In the genomic region with DNA sequence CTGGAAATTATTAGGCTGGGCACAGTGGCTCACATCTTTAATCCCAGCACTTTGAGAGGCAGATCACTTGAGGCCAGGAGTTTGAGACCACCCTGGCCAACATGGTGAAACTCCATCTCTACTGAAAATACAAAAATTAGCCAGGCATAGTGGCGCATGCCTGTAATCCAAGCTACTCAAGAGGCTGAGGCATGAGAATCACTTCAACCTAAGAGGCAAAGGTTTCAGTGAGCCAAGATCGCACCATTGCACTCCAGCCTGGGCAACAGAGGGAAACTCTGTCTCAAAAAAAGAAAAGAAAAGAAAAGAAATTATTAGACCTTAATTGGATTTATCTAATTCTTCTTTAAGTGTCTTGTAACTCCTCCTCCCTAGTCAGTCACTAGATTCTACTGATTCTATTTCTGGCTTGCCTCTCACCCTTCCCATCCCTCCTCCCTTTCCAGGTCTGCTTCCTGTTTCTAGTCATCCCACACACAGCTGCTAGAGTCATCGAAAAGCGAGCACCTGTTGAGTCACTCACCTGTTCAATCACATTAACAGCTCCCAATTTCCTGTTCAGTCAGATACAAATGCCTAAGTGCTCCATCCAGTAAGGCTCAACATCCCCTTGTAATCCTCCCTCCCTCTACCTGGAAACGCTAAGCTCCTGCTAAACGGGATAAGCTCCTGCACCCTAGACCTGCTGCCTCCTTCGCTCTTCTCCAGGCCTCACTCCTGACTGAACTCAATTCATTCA, we compare ENCODE assay signal across 1 cellular context.
A peak's percentile ranks its signal among the peaks of the same experiment; 100 is the strongest.
TF ChIP-seq lines count a peak whose summit lies in the region.

No MANE protein-coding gene starts in this region.

TF ChIP-seq in GM12878, 131 proteins besides CTCF, POLR2A, EP300 and RAD21 (continued from another document):
- TF ChIP-seq, protein P1, sequence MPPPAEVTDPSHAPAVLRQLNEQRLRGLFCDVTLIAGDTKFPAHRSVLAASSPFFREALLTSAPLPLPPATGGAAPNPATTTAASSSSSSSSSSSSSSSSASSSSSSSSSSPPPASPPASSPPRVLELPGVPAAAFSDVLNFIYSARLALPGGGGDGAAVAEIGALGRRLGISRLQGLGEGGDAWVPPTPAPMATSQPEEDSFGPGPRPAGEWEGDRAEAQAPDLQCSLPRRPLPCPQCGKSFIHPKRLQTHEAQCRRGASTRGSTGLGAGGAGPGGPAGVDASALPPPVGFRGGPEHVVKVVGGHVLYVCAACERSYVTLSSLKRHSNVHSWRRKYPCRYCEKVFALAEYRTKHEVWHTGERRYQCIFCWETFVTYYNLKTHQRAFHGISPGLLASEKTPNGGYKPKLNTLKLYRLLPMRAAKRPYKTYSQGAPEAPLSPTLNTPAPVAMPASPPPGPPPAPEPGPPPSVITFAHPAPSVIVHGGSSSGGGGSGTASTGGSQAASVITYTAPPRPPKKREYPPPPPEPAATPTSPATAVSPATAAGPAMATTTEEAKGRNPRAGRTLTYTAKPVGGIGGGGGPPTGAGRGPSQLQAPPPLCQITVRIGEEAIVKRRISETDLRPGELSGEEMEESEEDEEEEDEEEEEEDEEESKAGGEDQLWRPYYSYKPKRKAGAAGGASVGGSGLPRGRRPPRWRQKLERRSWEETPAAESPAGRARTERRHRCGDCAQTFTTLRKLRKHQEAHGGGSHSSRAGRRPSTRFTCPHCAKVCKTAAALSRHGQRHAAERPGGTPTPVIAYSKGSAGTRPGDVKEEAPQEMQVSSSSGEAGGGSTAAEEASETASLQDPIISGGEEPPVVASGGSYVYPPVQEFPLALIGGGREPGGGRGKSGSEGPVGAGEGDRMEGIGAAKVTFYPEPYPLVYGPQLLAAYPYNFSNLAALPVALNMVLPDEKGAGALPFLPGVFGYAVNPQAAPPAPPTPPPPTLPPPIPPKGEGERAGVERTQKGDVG (CRISPR knock-in tag; IDR thresholded peaks at IDR 0.05) = no peak
- TF ChIP-seq, protein P2, sequence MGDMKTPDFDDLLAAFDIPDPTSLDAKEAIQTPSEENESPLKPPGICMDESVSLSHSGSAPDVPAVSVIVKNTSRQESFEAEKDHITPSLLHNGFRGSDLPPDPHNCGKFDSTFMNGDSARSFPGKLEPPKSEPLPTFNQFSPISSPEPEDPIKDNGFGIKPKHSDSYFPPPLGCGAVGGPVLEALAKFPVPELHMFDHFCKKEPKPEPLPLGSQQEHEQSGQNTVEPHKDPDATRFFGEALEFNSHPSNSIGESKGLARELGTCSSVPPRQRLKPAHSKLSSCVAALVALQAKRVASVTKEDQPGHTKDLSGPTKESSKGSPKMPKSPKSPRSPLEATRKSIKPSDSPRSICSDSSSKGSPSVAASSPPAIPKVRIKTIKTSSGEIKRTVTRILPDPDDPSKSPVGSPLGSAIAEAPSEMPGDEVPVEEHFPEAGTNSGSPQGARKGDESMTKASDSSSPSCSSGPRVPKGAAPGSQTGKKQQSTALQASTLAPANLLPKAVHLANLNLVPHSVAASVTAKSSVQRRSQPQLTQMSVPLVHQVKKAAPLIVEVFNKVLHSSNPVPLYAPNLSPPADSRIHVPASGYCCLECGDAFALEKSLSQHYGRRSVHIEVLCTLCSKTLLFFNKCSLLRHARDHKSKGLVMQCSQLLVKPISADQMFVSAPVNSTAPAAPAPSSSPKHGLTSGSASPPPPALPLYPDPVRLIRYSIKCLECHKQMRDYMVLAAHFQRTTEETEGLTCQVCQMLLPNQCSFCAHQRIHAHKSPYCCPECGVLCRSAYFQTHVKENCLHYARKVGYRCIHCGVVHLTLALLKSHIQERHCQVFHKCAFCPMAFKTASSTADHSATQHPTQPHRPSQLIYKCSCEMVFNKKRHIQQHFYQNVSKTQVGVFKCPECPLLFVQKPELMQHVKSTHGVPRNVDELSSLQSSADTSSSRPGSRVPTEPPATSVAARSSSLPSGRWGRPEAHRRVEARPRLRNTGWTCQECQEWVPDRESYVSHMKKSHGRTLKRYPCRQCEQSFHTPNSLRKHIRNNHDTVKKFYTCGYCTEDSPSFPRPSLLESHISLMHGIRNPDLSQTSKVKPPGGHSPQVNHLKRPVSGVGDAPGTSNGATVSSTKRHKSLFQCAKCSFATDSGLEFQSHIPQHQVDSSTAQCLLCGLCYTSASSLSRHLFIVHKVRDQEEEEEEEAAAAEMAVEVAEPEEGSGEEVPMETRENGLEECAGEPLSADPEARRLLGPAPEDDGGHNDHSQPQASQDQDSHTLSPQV (IDR thresholded peaks at IDR 0.05) = no peak
- TF ChIP-seq SUZ12 (IDR thresholded peaks at IDR 0.05; ENCODE audit: unreplicated experiment) (no peak), SREBF1 (IDR thresholded peaks at IDR 0.05; ENCODE audit: low read length) (no peak), MXI1 (IDR thresholded peaks at IDR 0.05; ENCODE audit: low read depth, low read length) (no peak), TAF1 (IDR thresholded peaks at IDR 0.05; ENCODE audit: borderline replicate concordance, low read depth, low read length) (no peak), TCF7 (IDR thresholded peaks at IDR 0.05; ENCODE audit: borderline replicate concordance) (no peak), PML (IDR thresholded peaks at IDR 0.05; ENCODE audit: low read length) (no peak), EGR1 (IDR thresholded peaks at IDR 0.05; ENCODE audit: borderline replicate concordance in 1 of 2, low read depth in 2 of 2, low read length in 2 of 2) (no peak), IKZF2 (IDR thresholded peaks at IDR 0.05) (0 out of 4 replicates have a peak, but pooled peaks of 1 of the 2 experiments have one; percentile 19), SUPT20H (IDR thresholded peaks at IDR 0.05; ENCODE audit: borderline replicate concordance, control insufficient read depth, low read depth, low read length) (no peak), ZBTB33 (IDR thresholded peaks at IDR 0.05) (no peak), WRNIP1 (IDR thresholded peaks at IDR 0.05; ENCODE audit: borderline replicate concordance, low read depth, low read length) (no peak), TCF3 (IDR thresholded peaks at IDR 0.05; ENCODE audit: borderline replicate concordance, insufficient read depth, low read depth, low read length) (0 out of 2 replicates have a peak, but pooled peaks have one; percentile 28), MEF2A (IDR thresholded peaks at IDR 0.05; ENCODE audit: insufficient read depth, low read depth, low read length) (peak; percentile 62; the same call in 1 of the 2 replicates)
- TF ChIP-seq, protein P3, sequence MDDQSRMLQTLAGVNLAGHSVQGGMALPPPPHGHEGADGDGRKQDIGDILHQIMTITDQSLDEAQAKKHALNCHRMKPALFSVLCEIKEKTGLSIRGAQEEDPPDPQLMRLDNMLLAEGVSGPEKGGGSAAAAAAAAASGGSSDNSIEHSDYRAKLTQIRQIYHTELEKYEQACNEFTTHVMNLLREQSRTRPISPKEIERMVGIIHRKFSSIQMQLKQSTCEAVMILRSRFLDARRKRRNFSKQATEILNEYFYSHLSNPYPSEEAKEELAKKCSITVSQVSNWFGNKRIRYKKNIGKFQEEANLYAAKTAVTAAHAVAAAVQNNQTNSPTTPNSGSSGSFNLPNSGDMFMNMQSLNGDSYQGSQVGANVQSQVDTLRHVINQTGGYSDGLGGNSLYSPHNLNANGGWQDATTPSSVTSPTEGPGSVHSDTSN (IDR thresholded peaks at IDR 0.05; ENCODE audit: insufficient replicate concordance, low read depth, low read length) = no peak
TF ChIP-seq in GM12878: peak in this region for 4.
